Comparison of ENCODE assay signal across 8 cellular contexts in the genomic region with DNA sequence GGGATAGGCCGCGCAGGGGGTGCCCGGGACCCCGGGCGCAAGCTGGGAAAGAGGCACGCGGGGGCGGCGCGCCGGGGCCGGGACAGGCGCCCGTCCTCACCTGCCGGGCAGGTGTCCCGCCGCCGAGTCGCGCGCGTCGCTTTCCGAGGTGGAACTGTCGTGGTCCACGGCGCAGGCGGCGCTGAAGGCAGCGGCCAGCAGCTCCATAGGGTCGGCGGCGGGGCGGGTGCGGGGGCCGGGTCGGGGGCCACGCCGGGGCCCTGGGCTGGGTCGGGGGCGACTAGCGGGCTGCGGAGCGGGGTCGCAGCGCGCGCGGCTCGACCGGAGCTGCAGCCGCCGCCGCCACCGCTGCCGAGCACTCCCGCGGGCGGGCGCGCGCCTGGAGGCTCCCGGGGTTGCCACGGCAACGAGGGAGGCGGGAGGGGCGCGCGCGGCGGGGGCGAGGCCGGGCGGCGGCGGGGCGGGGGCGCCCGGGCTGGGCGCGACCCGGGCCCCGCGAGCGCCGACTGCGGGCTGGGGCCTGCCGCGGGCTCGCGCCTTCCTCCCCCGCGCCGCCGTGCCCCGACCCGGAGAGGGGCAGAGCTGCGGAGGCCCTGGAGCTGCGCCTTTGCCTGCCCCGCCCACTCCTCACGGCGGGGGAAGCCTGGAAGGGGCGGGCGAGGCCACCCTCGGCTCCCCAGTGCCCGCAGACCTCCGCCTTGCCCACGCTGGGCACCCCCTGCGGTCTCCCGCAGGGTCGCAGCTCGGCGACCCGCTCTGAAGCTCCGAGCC. TPM values are rescaled to one million over a fixed set of nuclear protein-coding genes. Genes with fewer than 3 reads are reported as not detected.
DNase-seq lines count a peak whose midpoint lies in the region; ATAC-seq and TF ChIP-seq lines count a peak whose summit lies in the region.

No MANE protein-coding gene starts in this region.

- H3K36me3 ChIP-seq in iPS DF 6.9 (ENCODE audit: control insufficient read depth, insufficient read depth, low read length): no peaks in the 10 kb centered on the region
- no peaks in the 10 kb centered on the region for H3K36me3 ChIP-seq in smooth muscle cell (ENCODE audit: low read depth)

- H3K9me3 ChIP-seq in iPS DF 6.9 (ENCODE audit: control insufficient read depth, insufficient read depth, low read length): no peaks in the 10 kb centered on the region
- H3K9me3 ChIP-seq in smooth muscle cell (replicated peaks; ENCODE audit: low read depth): no peaks in the 10 kb centered on the region

- H3K4me1 ChIP-seq in iPS DF 6.9 (ENCODE audit: control insufficient read depth, insufficient read depth, low read length) (no peaks in the 10 kb centered on the region; the same call in 1 of the 2 replicates), smooth muscle cell (ENCODE audit: low read depth) (peaks cover 28% of the 10 kb centered on the region)

- H3F3A ChIP-seq in smooth muscle cell (ENCODE audit: low read depth): no peaks in the 10 kb centered on the region

- no peak overlapping the region for H3K9ac ChIP-seq in smooth muscle cell (ENCODE audit: low read depth)

- TF ChIP-seq CTCF in smooth muscle cell (IDR thresholded peaks at IDR 0.05; ENCODE audit: borderline replicate concordance, insufficient read depth, poor library complexity, severe bottlenecking): no peak

- ATAC-seq in SK-N-SH treated with all-trans-retinoic acid at 6 μM for 48 hours (peak; percentile 23; the same call in 1 of the 3 replicates), GM19035 (IDR thresholded peaks at IDR 0.05; ENCODE audit: unreplicated experiment) (no peak), GM18909 (IDR thresholded peaks at IDR 0.05; ENCODE audit: poor library complexity, unreplicated experiment) (no peak)

- H3K79me2 ChIP-seq in smooth muscle cell (ENCODE audit: low read depth): no peaks in the 10 kb centered on the region

- H3K4me2 ChIP-seq in smooth muscle cell: peak overlapping the region; percentile 89

- DNase-seq in NCI-H1436 (lab: John Stamatoyannopoulos, UW) (peak; percentile 39), NCI-H1436 treated with DMSO at 0.1 percent for 48 hours (lab: John Stamatoyannopoulos, UW) (no peak), iPS DF 6.9 (ENCODE audit: low read depth, low spot score) (no peak), smooth muscle cell (lab: John Stamatoyannopoulos, UW; ENCODE audit: unreplicated experiment) (no peak), NCI-H1694 treated with DMSO at 0.1 percent for 48 hours (lab: John Stamatoyannopoulos, UW) (no peak)

- no peaks in the 10 kb centered on the region for H4K20me1 ChIP-seq in smooth muscle cell (ENCODE audit: low read depth)

- H3K27ac ChIP-seq in iPS DF 6.9 (ENCODE audit: low read length): no peak overlapping the region
- H3K27ac ChIP-seq in smooth muscle cell (ENCODE audit: low read depth): no peak overlapping the region

- H3K4me3 ChIP-seq in iPS DF 6.9 (ENCODE audit: low read length) (peak overlapping the region; percentile 38; the same call in 1 of the 2 replicates), smooth muscle cell (peak overlapping the region; percentile 42)

- WGBS in iPS DF 6.9 (ENCODE audit: insufficient coverage, insufficient read length): no CpG with 5 or more reads among the region's 115 CpGs
- WGBS in smooth muscle cell (ENCODE audit: low lambda C conversion rate): 0% methylated on average over 28 of the region's 115 CpGs

- no peak overlapping the region for H2AFZ ChIP-seq in smooth muscle cell (ENCODE audit: low read depth)

- peaks cover 35% of the 10 kb centered on the region for H3K27me3 ChIP-seq in iPS DF 6.9 (ENCODE audit: control insufficient read depth, insufficient read depth, low read length)
- peaks cover 72% of the 10 kb centered on the region for H3K27me3 ChIP-seq in smooth muscle cell (ENCODE audit: low read depth)

TF ChIP-seq in SK-N-SH treated with all-trans-retinoic acid at 6 μM for 48 hours, 23 proteins besides CTCF, POLR2A, EP300 and RAD21:
- TF ChIP-seq RARB (CRISPR knock-in tag; IDR thresholded peaks at IDR 0.05): no peak
- TF ChIP-seq ZNF565 (CRISPR knock-in tag; conservative IDR thresholded peaks at IDR 0.05; ENCODE audit: low read depth): no peak
- TF ChIP-seq ARNTL (CRISPR knock-in tag; IDR thresholded peaks at IDR 0.05; ENCODE audit: borderline replicate concordance, low read depth): no peak
- TF ChIP-seq, protein P1, sequence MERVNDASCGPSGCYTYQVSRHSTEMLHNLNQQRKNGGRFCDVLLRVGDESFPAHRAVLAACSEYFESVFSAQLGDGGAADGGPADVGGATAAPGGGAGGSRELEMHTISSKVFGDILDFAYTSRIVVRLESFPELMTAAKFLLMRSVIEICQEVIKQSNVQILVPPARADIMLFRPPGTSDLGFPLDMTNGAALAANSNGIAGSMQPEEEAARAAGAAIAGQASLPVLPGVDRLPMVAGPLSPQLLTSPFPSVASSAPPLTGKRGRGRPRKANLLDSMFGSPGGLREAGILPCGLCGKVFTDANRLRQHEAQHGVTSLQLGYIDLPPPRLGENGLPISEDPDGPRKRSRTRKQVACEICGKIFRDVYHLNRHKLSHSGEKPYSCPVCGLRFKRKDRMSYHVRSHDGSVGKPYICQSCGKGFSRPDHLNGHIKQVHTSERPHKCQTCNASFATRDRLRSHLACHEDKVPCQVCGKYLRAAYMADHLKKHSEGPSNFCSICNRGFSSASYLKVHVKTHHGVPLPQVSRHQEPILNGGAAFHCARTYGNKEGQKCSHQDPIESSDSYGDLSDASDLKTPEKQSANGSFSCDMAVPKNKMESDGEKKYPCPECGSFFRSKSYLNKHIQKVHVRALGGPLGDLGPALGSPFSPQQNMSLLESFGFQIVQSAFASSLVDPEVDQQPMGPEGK (CRISPR knock-in tag; IDR thresholded peaks at IDR 0.05; ENCODE audit: borderline replicate concordance): no peak
- TF ChIP-seq PPARA (CRISPR knock-in tag; IDR thresholded peaks at IDR 0.05; ENCODE audit: borderline replicate concordance): no peak
- TF ChIP-seq, protein P2, sequence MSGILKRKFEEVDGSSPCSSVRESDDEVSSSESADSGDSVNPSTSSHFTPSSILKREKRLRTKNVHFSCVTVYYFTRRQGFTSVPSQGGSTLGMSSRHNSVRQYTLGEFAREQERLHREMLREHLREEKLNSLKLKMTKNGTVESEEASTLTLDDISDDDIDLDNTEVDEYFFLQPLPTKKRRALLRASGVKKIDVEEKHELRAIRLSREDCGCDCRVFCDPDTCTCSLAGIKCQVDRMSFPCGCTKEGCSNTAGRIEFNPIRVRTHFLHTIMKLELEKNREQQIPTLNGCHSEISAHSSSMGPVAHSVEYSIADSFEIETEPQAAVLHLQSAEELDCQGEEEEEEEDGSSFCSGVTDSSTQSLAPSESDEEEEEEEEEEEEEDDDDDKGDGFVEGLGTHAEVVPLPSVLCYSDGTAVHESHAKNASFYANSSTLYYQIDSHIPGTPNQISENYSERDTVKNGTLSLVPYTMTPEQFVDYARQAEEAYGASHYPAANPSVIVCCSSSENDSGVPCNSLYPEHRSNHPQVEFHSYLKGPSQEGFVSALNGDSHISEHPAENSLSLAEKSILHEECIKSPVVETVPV (CRISPR knock-in tag; IDR thresholded peaks at IDR 0.05): no peak
- no peak for TF ChIP-seq OSR1 (CRISPR knock-in tag; IDR thresholded peaks at IDR 0.05)

RNA-seq across cellular contexts. Expression of a gene that starts 57.9 kb away (rescaled TPM):
- 0.13 and 0.18 TPM in 2 replicates for total RNA-seq in smooth muscle cell
- 0.78 and 1.2 TPM in 2 replicates for polyA plus RNA-seq in smooth muscle cell
